In genomic region chr13:73738626-73739025, GRCh38 we compare ENCODE assay signal across 28 cellular contexts.
"Had no signal": no experiment of that assay in that cellular context is flagged by ENCODE, and none has a peak within 500 bp of the region (broad histone marks: within the 10 kb centered on the region; RNA-seq: fewer than 3 reads in every experiment).

No MANE protein-coding gene starts in this region.

- DNase-seq: activated CD4-positive, alpha-beta memory T cell treated with anti-CD3 and anti-CD28 coated beads for 36 hours; activated CD4-positive, alpha-beta T cell treated with anti-CD3 and anti-CD28 coated beads, Interleukin-2, amount 10 ng/mL, durations not matched to agents 7 days and 5 days; activated CD4-positive, CD25-positive, alpha-beta regulatory T cell; activated CD8-positive, alpha-beta memory T cell treated with anti-CD3 and anti-CD28 coated beads for 24 hours; activated effector memory CD4-positive, alpha-beta T cell treated with anti-CD3 and anti-CD28 coated beads, Interleukin-2, amount 50 U/mL, for 16 hours; activated naive CD4-positive, alpha-beta T cell treated with Interleukin-2 at 50 U/mL for 16 hours; activated naive CD8-positive, alpha-beta T cell treated with anti-CD3 and anti-CD28 coated beads, Interleukin-2, amount 50 U/mL, for 24 hours; activated T-cell treated with anti-CD3 and anti-CD28 coated beads, Interleukin-2, amount 50 U/mL, for 4 hours; amniotic stem cell; body of pancreas; Kasumi-1; KBM-7; NCI-H1092 treated with DMSO at 0.1 percent for 48 hours; NCI-H1417 treated with DMSO at 0.1 percent for 48 hours; NCI-H1694; NCI-H2029; NCI-H2107; NCI-H2171 treated with DMSO at 0.1 percent for 48 hours; NCI-H226; NCI-H526; PC-3; T-cell; T-helper 2 cell; T1000 had no signal

- H3K4me1 ChIP-seq: body of pancreas had no signal

- H3K9me3 ChIP-seq: ascending aorta, body of pancreas had no signal

- H3K36me3 ChIP-seq: ascending aorta had no signal

- H3K27ac ChIP-seq: ascending aorta, body of pancreas, SK-N-MC, VCaP had no signal

- H3K4me3 ChIP-seq: ascending aorta, body of pancreas, SK-N-MC had no signal

- H3K27me3 ChIP-seq: ascending aorta, body of pancreas had no signal

- FAIRE-seq: bronchial epithelial cell had no signal
